Comparison of ENCODE assay signal across 27 cellular contexts in the genomic region with DNA sequence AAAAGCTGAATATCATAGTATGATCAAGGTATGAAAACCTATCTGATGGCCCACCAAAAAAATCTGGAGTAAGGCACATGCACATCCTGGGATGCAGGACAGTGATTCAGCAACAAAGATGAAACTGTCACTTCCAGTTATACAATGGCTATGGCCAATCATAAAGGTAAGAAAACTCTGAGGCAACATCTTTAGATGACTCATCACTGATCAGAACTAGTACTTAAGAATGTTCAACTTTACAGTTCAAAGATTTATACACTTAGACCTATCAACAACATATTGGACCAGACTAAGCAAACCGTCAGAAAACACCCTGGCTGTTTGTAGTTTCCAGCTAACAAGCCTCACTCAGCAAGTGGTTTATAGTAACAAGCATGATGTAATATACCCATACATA. TPM values are rescaled to one million over a fixed set of nuclear protein-coding genes. Genes with fewer than 3 reads are reported as not detected.
DNase-seq lines count a peak whose midpoint lies in the region; ATAC-seq, FAIRE-seq and TF ChIP-seq lines count a peak whose summit lies in the region.
"Had no signal": no experiment of that assay in that cellular context is flagged by ENCODE, and none has a peak within 500 bp of the region (broad histone marks: within the 10 kb centered on the region; RNA-seq: fewer than 3 reads in every experiment).

No MANE protein-coding gene starts in this region.

- POLR2A ChIA-PET in AG04450 (lab: Yijun Ruan, JAX): no interaction called here

- DNase-seq in AG04450 (ENCODE audit: low read depth, low spot score): peak; percentile 51
- peak; percentile 10 for DNase-seq in H54 (ENCODE audit: insufficient read length, low spot score)
- no peak for DNase-seq in RWPE2 (ENCODE audit: low spot score)
- no peak for DNase-seq in DMS53 treated with DMSO at 0.1 percent for 48 hours (lab: John Stamatoyannopoulos, UW; ENCODE audit: unreplicated experiment)
- DNase-seq in gastrocnemius medialis: no peak
- DNase-seq: activated CD8-positive, alpha-beta T cell treated with anti-CD3 and anti-CD28 coated beads for 36 hours; activated T-cell treated with anti-CD3 and anti-CD28 coated beads, Interleukin-2, amount 50 U/mL, for 4 hours; body of pancreas; CD4-positive, alpha-beta memory T cell; colonic mucosa; DMS153; endodermal cell; hypothalamus; kidney; NCI-H1694; NCI-H774; stimulated activated CD4-positive, alpha-beta T cell treated with anti-CD3 and anti-CD28 coated beads, Interleukin-4, amount 100 ng/mL, for 1 hour; stomach; T-helper 2 cell; upper lobe of left lung; WERI-Rb-1 had no signal

- H3K27ac ChIP-seq in AG04450 (ENCODE audit: low read depth, low read length) (no peak overlapping the region), RWPE2 (ENCODE audit: poor library complexity, severe bottlenecking) (no peak overlapping the region), gastrocnemius medialis (no peak overlapping the region)
- H3K27ac ChIP-seq: body of pancreas, colonic mucosa, stomach, upper lobe of left lung, WERI-Rb-1 had no signal

- intact Hi-C loops in gastrocnemius medialis (cut with DNase I; ENCODE audit: low total_unique reads): no loop called here

- TF ChIP-seq CTCF in AG04450 (IDR thresholded peaks at IDR 0.05; ENCODE audit: low read depth, low read length) (no peak), RWPE2 (IDR thresholded peaks at IDR 0.05; ENCODE audit: poor library complexity, severe bottlenecking) (no peak), gastrocnemius medialis (IDR thresholded peaks at IDR 0.05 in 4 of 5, conservative IDR thresholded peaks at IDR 0.05 in 1 of 5) (no peak)

- no peak overlapping the region for H3K4me3 ChIP-seq in AG04450 (ENCODE audit: low read depth, low read length)
- no peak overlapping the region for H3K4me3 ChIP-seq in RWPE2 (ENCODE audit: severe bottlenecking)
- H3K4me3 ChIP-seq in gastrocnemius medialis: no peak overlapping the region
- H3K4me3 ChIP-seq: body of pancreas, colonic mucosa, smooth muscle cell, stomach, upper lobe of left lung had no signal

- peak; percentile 74 for ATAC-seq in RWPE2 (ENCODE audit: low read depth)
- ATAC-seq in esophagus mucosa: peak; percentile 54
- no peak for ATAC-seq in gastrocnemius medialis
- ATAC-seq in GM19351 (IDR thresholded peaks at IDR 0.05; ENCODE audit: unreplicated experiment): no peak
- no peak for ATAC-seq in GM18505 (IDR thresholded peaks at IDR 0.05; ENCODE audit: unreplicated experiment)
- ATAC-seq: activated CD8-positive, alpha-beta T cell treated with anti-CD3 and anti-CD28 coated beads for 36 hours; activated T-cell treated with anti-CD3 and anti-CD28 coated beads, Interleukin-2, amount 50 U/mL, for 4 hours; body of pancreas had no signal

- TF ChIP-seq POLR2A in H54 (IDR thresholded peaks at IDR 0.05; ENCODE audit: low read depth, low read length) (no peak), gastrocnemius medialis (IDR thresholded peaks at IDR 0.05) (no peak), GM18505 (IDR thresholded peaks at IDR 0.05; ENCODE audit: borderline replicate concordance, extremely low read depth, insufficient read depth, insufficient read length) (no peak)

- 0 out of 2 replicates have a peak, but pooled peaks cover 5% of the 10 kb centered on the region for H3K36me3 ChIP-seq in RWPE2 (ENCODE audit: low read depth)
- peaks cover 0 to 8% of the 10 kb centered on the region in 2 donors for H3K36me3 ChIP-seq in gastrocnemius medialis
- H3K36me3 ChIP-seq: colonic mucosa, WERI-Rb-1 had no signal

- FAIRE-seq in H54 (lab: Jason Lieb, UNC): peak; percentile 45
- FAIRE-seq: GM12891, kidney had no signal

- H3K4me1 ChIP-seq in RWPE2 (ENCODE audit: insufficient read depth, poor library complexity, severe bottlenecking) (no peaks in the 10 kb centered on the region), gastrocnemius medialis (no peaks in the 10 kb centered on the region)
- H3K4me1 ChIP-seq: body of pancreas, colonic mucosa, stomach, upper lobe of left lung had no signal

- CTCF ChIA-PET in AG04450 (lab: Charles Lee): interaction anchor here (0.7 to 1.8 kb wide), 3 partner anchors 40 to 64 kb away, joined by 3 to 9 read pairs (median 3); a partner anchor contains a TSS

- in situ Hi-C loops in gastrocnemius medialis (cut with MboI; ENCODE audit: low sequenced_read_pairs in 4 of 4): no loop called here

- H3K27me3 ChIP-seq in AG04450 (ENCODE audit: control insufficient read depth, insufficient read depth, low read length) (no peaks in the 10 kb centered on the region), RWPE2 (ENCODE audit: insufficient read depth, poor library complexity, severe bottlenecking) (no peaks in the 10 kb centered on the region), gastrocnemius medialis (no peaks in the 10 kb centered on the region)
- H3K27me3 ChIP-seq: body of pancreas, colonic mucosa, stomach, upper lobe of left lung had no signal

- H3K9me3 ChIP-seq in AG04450 (ENCODE audit: control insufficient read depth, insufficient read depth, low read length): peaks cover 3% of the 10 kb centered on the region; the same call in 1 of the 2 replicates
- no peaks in the 10 kb centered on the region for H3K9me3 ChIP-seq in RWPE2 (ENCODE audit: severe bottlenecking)
- H3K9me3 ChIP-seq in gastrocnemius medialis: no peaks in the 10 kb centered on the region
- H3K9me3 ChIP-seq: colonic mucosa had no signal

RNA-seq across cellular contexts. Expression of a gene that starts 21.3 kb away (rescaled TPM):
- polyA plus RNA-seq in AG04450 (2011; rRNA removed): 0.04 TPM in 1 of 2 replicates, not detected in the other
- polyA minus RNA-seq in AG04450 (2011; rRNA and poly(A)+ RNA removed): 0.14 TPM in 1 of 2 replicates, not detected in the other
- total RNA-seq in esophagus mucosa: 0.40 TPM
- total RNA-seq in gastrocnemius medialis: under 1 TPM in 3 of 4 donors, not detected in 1; 0.07 to 0.33 (median 0.10) TPM
- total RNA-seq: CD4-positive, alpha-beta memory T cell; lung microvascular endothelial cell had no signal
- polyA plus RNA-seq: smooth muscle cell had no signal

RNA-seq across cellular contexts. Expression of a gene that starts 39.9 kb away (rescaled TPM):
- polyA plus RNA-seq in AG04450 (2011; rRNA removed): 2.5 and 2.9 TPM in 2 replicates
- 0.37 and 1.2 TPM in 2 replicates for polyA minus RNA-seq in AG04450 (2011; rRNA and poly(A)+ RNA removed)
- total RNA-seq in esophagus mucosa (0.84 TPM), gastrocnemius medialis (1 to 10 TPM; 1.4 to 6.1 (median 3.9) TPM)

Comparison
In these comparisons a context has a peak if more than half of its experiments do, and no peak if none do; other contexts are left out.
1. DNase-seq: peak in AG04450 (single experiment) and H54 (single experiment); none in RWPE2 (single experiment), DMS53 treated with DMSO at 0.1 percent for 48 hours (single experiment) and gastrocnemius medialis (0 of 2).
2. ATAC-seq: peak in RWPE2 (single experiment) and esophagus mucosa (single experiment); none in gastrocnemius medialis (0 of 2), GM19351 (single experiment) and GM18505 (single experiment).